In the genomic region with DNA sequence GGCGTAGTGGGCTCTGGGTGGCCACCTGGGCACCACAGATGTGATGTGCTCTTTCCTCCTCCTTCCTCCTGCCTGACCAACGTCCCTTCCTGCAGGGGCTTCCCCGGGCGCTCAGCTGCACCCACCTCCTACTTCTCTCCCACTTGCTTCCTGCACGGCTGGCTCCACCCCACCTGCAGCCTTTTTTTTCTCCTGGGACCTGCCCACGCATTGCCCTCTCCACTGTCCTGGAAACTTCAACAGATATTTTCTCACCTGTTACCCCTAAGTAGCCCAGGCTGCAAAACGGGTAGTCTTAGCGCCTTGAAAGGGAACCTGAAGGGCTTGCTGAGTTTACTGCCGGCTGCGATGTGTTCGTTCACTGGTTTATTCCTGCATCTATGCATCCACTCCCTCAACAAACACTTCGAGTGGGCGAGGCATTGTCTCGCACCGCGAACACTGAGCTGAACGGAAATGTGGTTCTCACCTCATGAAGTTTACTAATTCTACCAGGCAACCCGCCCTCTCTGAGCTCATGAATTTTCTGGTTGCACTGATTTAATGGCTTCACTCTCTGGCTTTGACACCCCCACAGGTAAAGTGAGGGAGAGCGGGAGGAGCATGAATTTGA, we compare ENCODE assay signal across 8 cellular contexts. TPM values are rescaled to one million over a fixed set of nuclear protein-coding genes. Genes with fewer than 3 reads are reported as not detected.
A peak's percentile ranks its signal among the peaks of the same experiment; 100 is the strongest.
DNase-seq lines count a peak whose midpoint lies in the region; ATAC-seq and TF ChIP-seq lines count a peak whose summit lies in the region.

No MANE protein-coding gene starts in this region.

- H3K4me1 Mint-ChIP-seq in CD4-positive, alpha-beta memory T cell = peaks cover 26 to 38% (median 31%) of the 10 kb centered on the region in 4 donors
- peaks cover 32% of the 10 kb centered on the region for H3K4me1 Mint-ChIP-seq in activated naive CD8-positive, alpha-beta T cell treated with anti-CD3 and anti-CD28 coated beads, Interleukin-2, amount 50 U/mL, for 24 hours

- peak overlapping the region; percentile 5 to 49 for H3K4me3 ChIP-seq in CD4-positive, alpha-beta memory T cell (ENCODE audit: low read length in 2 of 2)
- H3K4me3 ChIP-seq in Peyer's patch (peak overlapping the region in 2 of 4 donors; percentile 0 to 38), BE2C (ENCODE audit: low read depth, low read length) (no peak overlapping the region), ascending aorta (no peak overlapping the region)

- no peaks in the 10 kb centered on the region for H3K9me3 ChIP-seq in CD4-positive, alpha-beta memory T cell (ENCODE audit: control insufficient read depth in 1 of 2, low read length in 2 of 2)
- H3K9me3 ChIP-seq in Peyer's patch (no peaks in the 10 kb centered on the region), BE2C (no peaks in the 10 kb centered on the region), ascending aorta (no peaks in the 10 kb centered on the region)

- H3K36me3 Mint-ChIP-seq in CD4-positive, alpha-beta memory T cell = no peaks in the 10 kb centered on the region
- no peaks in the 10 kb centered on the region for H3K36me3 Mint-ChIP-seq in activated naive CD8-positive, alpha-beta T cell treated with anti-CD3 and anti-CD28 coated beads, Interleukin-2, amount 50 U/mL, for 24 hours (ENCODE audit: low read depth)

- ATAC-seq in GM21423 (IDR thresholded peaks at IDR 0.05; ENCODE audit: unreplicated experiment) (peak; percentile 52), GM21737 (IDR thresholded peaks at IDR 0.05; ENCODE audit: unreplicated experiment) (no peak)
- ATAC-seq in activated naive CD8-positive, alpha-beta T cell treated with anti-CD3 and anti-CD28 coated beads, Interleukin-2, amount 50 U/mL, for 24 hours = peak; percentile 82

- intact Hi-C loops in CD4-positive, alpha-beta memory T cell (cut with micrococcal nuclease) = loop anchor here (1.0 kb wide), 1 partner anchor 26 kb away; no protein-coding TSS in a partner anchor
- intact Hi-C loops in ascending aorta (cut with DNase I) = no loop called here

- no peaks in the 10 kb centered on the region for H3K36me3 ChIP-seq in CD4-positive, alpha-beta memory T cell (ENCODE audit: insufficient read depth, low read length)
- H3K36me3 ChIP-seq in Peyer's patch = no peaks in the 10 kb centered on the region
- no peaks in the 10 kb centered on the region for H3K36me3 ChIP-seq in BE2C
- H3K36me3 ChIP-seq in ascending aorta = no peaks in the 10 kb centered on the region

- H3K27me3 ChIP-seq in CD4-positive, alpha-beta memory T cell (ENCODE audit: insufficient read depth, low read length) = no peaks in the 10 kb centered on the region
- H3K27me3 ChIP-seq in Peyer's patch = no peaks in the 10 kb centered on the region
- no peaks in the 10 kb centered on the region for H3K27me3 ChIP-seq in BE2C
- H3K27me3 ChIP-seq in ascending aorta = no peaks in the 10 kb centered on the region

- DNase-seq in CD4-positive, alpha-beta memory T cell = peak; percentile 80 to 88 (median 86)
- DNase-seq in Peyer's patch (peak in 2 of 3 donors; percentile 69 to 74), BE2C (no peak), ascending aorta (ENCODE audit: low spot score in 2 of 2) (no peak)
- DNase-seq in activated naive CD8-positive, alpha-beta T cell treated with anti-CD3 and anti-CD28 coated beads, Interleukin-2, amount 50 U/mL, for 24 hours = peak; percentile 29
- peak; percentile 25 to 27 for DNase-seq in stimulated activated CD8-positive, alpha-beta memory T cell treated with anti-CD3 and anti-CD28 coated beads, Interleukin-15, amount 100 ng/mL, for 48 hours (ENCODE audit: low read depth in 2 of 2)

- TF ChIP-seq CTCF in Peyer's patch (IDR thresholded peaks at IDR 0.05) (no peak), BE2C (IDR thresholded peaks at IDR 0.05; ENCODE audit: low read depth, low read length) (no peak), ascending aorta (IDR thresholded peaks at IDR 0.05) (no peak)

- CTCF ChIA-PET in CD4-positive, alpha-beta memory T cell (lab: Charles Lee; ENCODE audit: partially characterized antibody) = interaction anchor here (0.7 to 3.2 kb wide), 12 partner anchors 9 to 732 kb away, joined by 3 to 16 read pairs (median 4); a partner anchor contains a TSS

- peak overlapping the region; percentile 90 to 99 (median 97) for H3K27ac Mint-ChIP-seq in CD4-positive, alpha-beta memory T cell
- no peak overlapping the region for H3K27ac Mint-ChIP-seq in activated naive CD8-positive, alpha-beta T cell treated with anti-CD3 and anti-CD28 coated beads, Interleukin-2, amount 50 U/mL, for 24 hours

- POLR2A ChIA-PET in CD4-positive, alpha-beta memory T cell (lab: Charles Lee; ENCODE audit: partially characterized antibody) = interaction anchor here (0.6 to 9.1 kb wide), 16 partner anchors 9 to 819 kb away, joined by 3 to 251 read pairs (median 4); a partner anchor contains a TSS

- no peaks in the 10 kb centered on the region for H3K9me3 Mint-ChIP-seq in CD4-positive, alpha-beta memory T cell
- H3K9me3 Mint-ChIP-seq in activated naive CD8-positive, alpha-beta T cell treated with anti-CD3 and anti-CD28 coated beads, Interleukin-2, amount 50 U/mL, for 24 hours = no peaks in the 10 kb centered on the region

- peaks cover 32% of the 10 kb centered on the region for H3K4me1 ChIP-seq in CD4-positive, alpha-beta memory T cell (ENCODE audit: insufficient read depth, low read length)
- H3K4me1 ChIP-seq in Peyer's patch = peaks cover 0 to 5% (median 0%) of the 10 kb centered on the region in 4 donors
- H3K4me1 ChIP-seq in BE2C = no peaks in the 10 kb centered on the region
- H3K4me1 ChIP-seq in ascending aorta = no peaks in the 10 kb centered on the region

- H3K27me3 Mint-ChIP-seq in CD4-positive, alpha-beta memory T cell = no peaks in the 10 kb centered on the region
- peaks cover 4% of the 10 kb centered on the region for H3K27me3 Mint-ChIP-seq in activated naive CD8-positive, alpha-beta T cell treated with anti-CD3 and anti-CD28 coated beads, Interleukin-2, amount 50 U/mL, for 24 hours

- H3K27ac ChIP-seq in CD4-positive, alpha-beta memory T cell (ENCODE audit: low read depth, low read length) = peak overlapping the region; percentile 27
- peak overlapping the region in 2 of 4 donors; percentile 2 to 67 for H3K27ac ChIP-seq in Peyer's patch
- H3K27ac ChIP-seq in ascending aorta = no peak overlapping the region

- peak overlapping the region; percentile 88 to 96 (median 91) for H3K4me3 Mint-ChIP-seq in CD4-positive, alpha-beta memory T cell
- peak overlapping the region; percentile 64 for H3K4me3 Mint-ChIP-seq in activated naive CD8-positive, alpha-beta T cell treated with anti-CD3 and anti-CD28 coated beads, Interleukin-2, amount 50 U/mL, for 24 hours

- no peak for TF ChIP-seq POLR2A in Peyer's patch (IDR thresholded peaks at IDR 0.05)

RNA-seq across cellular contexts. Expression of a gene that starts 23.6 kb away (rescaled TPM):
- 10 to 100 TPM; 62.8 to 65.3 TPM for total RNA-seq in CD4-positive, alpha-beta memory T cell
- 1 to 10 TPM; 1.5 to 2.1 TPM for polyA plus RNA-seq in CD4-positive, alpha-beta memory T cell
- 10 to 100 TPM; 17.3 to 31.4 (median 22.5) TPM for total RNA-seq in Peyer's patch
- 23.9 TPM for polyA plus RNA-seq in BE2C (2012; ENCODE audit: insufficient read depth, insufficient read length, low read depth)
- total RNA-seq in ascending aorta = 7.1 TPM

Comparison
In these comparisons a context has a peak if more than half of its experiments do, and no peak if none do; other contexts are left out.
1. DNase-seq: peak in CD4-positive, alpha-beta memory T cell (5 of 5), Peyer's patch (2 of 3), activated naive CD8-positive, alpha-beta T cell treated with anti-CD3 and anti-CD28 coated beads, Interleukin-2, amount 50 U/mL, for 24 hours (single experiment) and stimulated activated CD8-positive, alpha-beta memory T cell treated with anti-CD3 and anti-CD28 coated beads, Interleukin-15, amount 100 ng/mL, for 48 hours (2 of 2); none in BE2C (single experiment) and ascending aorta (0 of 2).
2. H3K4me3 ChIP-seq: peak in CD4-positive, alpha-beta memory T cell (2 of 2); none in BE2C (single experiment) and ascending aorta (0 of 2).